In genomic region chr16:15043344-15043743, GRCh38 we compare ENCODE assay signal across 15 cellular contexts.
"Had no signal": no experiment of that assay in that cellular context is flagged by ENCODE, and none has a peak within 500 bp of the region (broad histone marks: within the 10 kb centered on the region; RNA-seq: fewer than 3 reads in every experiment).

No MANE protein-coding gene starts in this region.

- H3K27ac Mint-ChIP-seq: activated naive CD4-positive, alpha-beta T cell treated with anti-CD3 and anti-CD28 coated beads, Interleukin-2, amount 50 U/mL, for 24 hours; memory B cell had no signal

- H3K9me3 Mint-ChIP-seq: activated naive CD4-positive, alpha-beta T cell treated with anti-CD3 and anti-CD28 coated beads, Interleukin-2, amount 50 U/mL, for 24 hours; memory B cell; naive thymus-derived CD8-positive, alpha-beta T cell; stimulated activated naive CD8-positive, alpha-beta T cell treated with anti-CD3 and anti-CD28 coated beads, Interleukin-15, Interleukin-2, amounts not matched to agents 100 ng/mL and 50 ng/mL, for 24 hours had no signal

- ATAC-seq: left lung; naive thymus-derived CD8-positive, alpha-beta T cell; pancreas had no signal

- H3K27me3 ChIP-seq: left lung, pancreas, sigmoid colon, spleen, suprapubic skin had no signal

- H3K4me3 ChIP-seq: left lung, pancreas, sigmoid colon, spleen, suprapubic skin had no signal

- H3K4me1 Mint-ChIP-seq: activated naive CD4-positive, alpha-beta T cell treated with anti-CD3 and anti-CD28 coated beads, Interleukin-2, amount 50 U/mL, for 24 hours; memory B cell had no signal

- H3K9me3 ChIP-seq: left lung, pancreas, sigmoid colon, spleen, suprapubic skin had no signal

- H3K27ac ChIP-seq: left lung, pancreas, sigmoid colon, spleen, suprapubic skin had no signal

- H3K4me3 Mint-ChIP-seq: activated naive CD4-positive, alpha-beta T cell treated with anti-CD3 and anti-CD28 coated beads, Interleukin-2, amount 50 U/mL, for 24 hours; memory B cell; naive thymus-derived CD8-positive, alpha-beta T cell; stimulated activated naive CD8-positive, alpha-beta T cell treated with anti-CD3 and anti-CD28 coated beads, Interleukin-15, Interleukin-2, amounts not matched to agents 100 ng/mL and 50 ng/mL, for 24 hours had no signal

- H3K27me3 Mint-ChIP-seq: activated naive CD4-positive, alpha-beta T cell treated with anti-CD3 and anti-CD28 coated beads, Interleukin-2, amount 50 U/mL, for 24 hours; memory B cell; naive thymus-derived CD8-positive, alpha-beta T cell; stimulated activated naive CD8-positive, alpha-beta T cell treated with anti-CD3 and anti-CD28 coated beads, Interleukin-15, Interleukin-2, amounts not matched to agents 100 ng/mL and 50 ng/mL, for 24 hours had no signal

- H3K4me1 ChIP-seq: pancreas had no signal

- DNase-seq: activated CD4-positive, alpha-beta T cell treated with anti-CD3 and anti-CD28 coated beads, Interleukin-2, amount 50 U/mL, for 48 hours; activated CD4-positive, CD25-positive, alpha-beta regulatory T cell treated with anti-CD3 and anti-CD28 coated beads, Interleukin-2, amount 50 U/mL, for 72 hours; activated effector memory CD4-positive, alpha-beta T cell treated with Interleukin-2 at 50 U/mL for 16 hours; amniotic stem cell; effector memory CD4-positive, alpha-beta T cell; left lung; naive thymus-derived CD8-positive, alpha-beta T cell; pancreas; sigmoid colon; spleen; T-helper 9 cell had no signal
